11 cellular contexts compared by ENCODE assay signal in the genomic region with DNA sequence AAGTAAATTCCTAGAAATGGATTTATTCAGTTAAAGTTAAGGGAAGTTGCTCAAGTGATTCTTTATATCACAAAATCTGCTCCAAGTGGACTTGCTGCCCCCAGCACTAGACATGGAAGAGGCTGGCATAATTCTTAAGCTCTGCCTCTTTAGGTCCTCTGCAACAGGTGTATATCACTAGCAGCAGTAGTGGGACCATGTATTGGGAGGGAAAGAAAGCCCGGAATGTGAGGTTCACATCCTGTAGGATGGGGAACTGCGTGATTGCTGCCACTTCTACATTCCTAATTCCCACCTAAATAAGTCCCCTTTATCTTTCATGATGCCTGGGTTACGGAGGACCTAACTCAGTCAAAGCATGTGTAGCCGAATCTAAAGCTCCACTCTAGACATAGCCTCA. TPM values are rescaled to one million over a fixed set of nuclear protein-coding genes. Genes with fewer than 3 reads are reported as not detected.
"Had no signal": no experiment of that assay in that cellular context is flagged by ENCODE, and none has a peak within 500 bp of the region (broad histone marks: within the 10 kb centered on the region; RNA-seq: fewer than 3 reads in every experiment).

No MANE protein-coding gene starts in this region.

- ATAC-seq: HepG2 had no signal

- H3K4me1 Mint-ChIP-seq: IgD-negative memory B cell had no signal

- H3K4me3 Mint-ChIP-seq: IgD-negative memory B cell had no signal

- FAIRE-seq: HepG2, HTR-8/SVneo, K562 had no signal

- H3K27ac Mint-ChIP-seq: IgD-negative memory B cell had no signal

- H3K9ac ChIP-seq: KMS-11 had no signal

- H3K27ac ChIP-seq: HL-60, KMS-11 had no signal

- DNase-seq: IMR-90, KBM-7, KG1 had no signal

- H3K36me3 Mint-ChIP-seq: IgD-negative memory B cell had no signal

- H3K4me2 ChIP-seq: KMS-11 had no signal

- H3K4me3 ChIP-seq: K562 had no signal

RNA-seq across cellular contexts. Expression of a gene that starts 13.2 kb away (rescaled TPM):
- total RNA-seq: HepG2, HT-29, HT1080, IMR-90, K562 had no signal
